Comparison of ENCODE assay signal across 8 cellular contexts in genomic region chr2:110858135-110858737, GRCh38.
DNase-seq lines count a peak whose midpoint lies in the region; ATAC-seq and TF ChIP-seq lines count a peak whose summit lies in the region.

No MANE protein-coding gene starts in this region.

- peaks cover 0 to 3% (median 0%) of the 10 kb centered on the region in 8 donors for H3K9me3 Mint-ChIP-seq in CD4-positive, alpha-beta memory T cell
- no peaks in the 10 kb centered on the region for H3K9me3 Mint-ChIP-seq in nephron progenitor cell

- H3K4me3 ChIP-seq in CD4-positive, alpha-beta memory T cell (ENCODE audit: low read length in 2 of 2): peak overlapping the region; percentile 36 to 37
- H3K4me3 ChIP-seq in Loucy (ENCODE audit: low read length, poor library complexity, severe bottlenecking) (peak overlapping the region; percentile 60), MG63 (no peak overlapping the region)

- H3K9ac ChIP-seq in Loucy (ENCODE audit: low read depth, low read length, poor library complexity, severe bottlenecking): peak overlapping the region; percentile 30

- POLR2A ChIA-PET in CD4-positive, alpha-beta memory T cell (lab: Charles Lee; ENCODE audit: partially characterized antibody): interaction anchor here (1.1 to 1.3 kb wide), 2 partner anchors 11 to 262 kb away, joined by 3 to 4 read pairs; partner anchors contain the start of gene BCL2L11

- no peaks in the 10 kb centered on the region for H3K9me3 ChIP-seq in CD4-positive, alpha-beta memory T cell (ENCODE audit: control insufficient read depth in 1 of 2, low read length in 2 of 2)
- H3K9me3 ChIP-seq in Loucy (ENCODE audit: insufficient read depth, low read depth, low read length): no peaks in the 10 kb centered on the region
- no peaks in the 10 kb centered on the region for H3K9me3 ChIP-seq in MG63

- H3K27ac Mint-ChIP-seq in CD4-positive, alpha-beta memory T cell: peak overlapping the region; percentile 41 to 94 (median 90)
- peak overlapping the region; percentile 14 for H3K27ac Mint-ChIP-seq in nephron progenitor cell

- ATAC-seq in GM21515 (IDR thresholded peaks at IDR 0.05; ENCODE audit: unreplicated experiment): peak; percentile 90

- H2AFZ ChIP-seq in Loucy (ENCODE audit: low read length): peak overlapping the region; percentile 44; the same call in 1 of the 2 replicates

- no peaks in the 10 kb centered on the region for H3K27me3 ChIP-seq in CD4-positive, alpha-beta memory T cell (ENCODE audit: insufficient read depth, low read length)
- H3K27me3 ChIP-seq in Loucy (ENCODE audit: insufficient read depth, low read length, poor library complexity, severe bottlenecking): no peaks in the 10 kb centered on the region
- H3K27me3 ChIP-seq in MG63: peaks cover 18% of the 10 kb centered on the region

- intact Hi-C loops in CD4-positive, alpha-beta memory T cell (cut with micrococcal nuclease): no loop called here

- H3K4me1 Mint-ChIP-seq in CD4-positive, alpha-beta memory T cell: peaks cover 30 to 49% (median 34%) of the 10 kb centered on the region in 4 donors
- peaks cover 45% of the 10 kb centered on the region for H3K4me1 Mint-ChIP-seq in nephron progenitor cell

- DNase-seq in CD4-positive, alpha-beta memory T cell: peak; percentile 75 to 84 (median 80)
- DNase-seq in activated T-helper 1 cell treated with Interleukin-2 at 50 U/mL for 16 hours (ENCODE audit: low read depth) (peak; percentile 29), nephron progenitor cell (no peak), MG63 (no peak), SW 1271 (lab: John Stamatoyannopoulos, UW) (no peak), DMS79 (lab: John Stamatoyannopoulos, UW) (no peak)

- no peaks in the 10 kb centered on the region for H4K20me1 ChIP-seq in Loucy (ENCODE audit: insufficient read depth, low read length, poor library complexity, severe bottlenecking)

- CTCF ChIA-PET in CD4-positive, alpha-beta memory T cell (lab: Charles Lee; ENCODE audit: partially characterized antibody): interaction anchor here (1.2 to 3.0 kb wide), 5 partner anchors 10 to 259 kb away, joined by 3 to 11 read pairs (median 4); no protein-coding TSS in a partner anchor

- TF ChIP-seq CTCF in Loucy (conservative IDR thresholded peaks at IDR 0.05; ENCODE audit: low read length): no peak
- TF ChIP-seq CTCF in nephron progenitor cell (IDR thresholded peaks at IDR 0.05): no peak

- peaks cover 3 to 6% of the 10 kb centered on the region in 2 donors for H3K27me3 Mint-ChIP-seq in CD4-positive, alpha-beta memory T cell
- peaks cover 12% of the 10 kb centered on the region for H3K27me3 Mint-ChIP-seq in nephron progenitor cell (ENCODE audit: low read depth, poor library complexity)

- H3K36me3 ChIP-seq in CD4-positive, alpha-beta memory T cell (ENCODE audit: insufficient read depth, low read length): no peaks in the 10 kb centered on the region
- H3K36me3 ChIP-seq in Loucy (ENCODE audit: insufficient read depth, low read length) (no peaks in the 10 kb centered on the region), MG63 (no peaks in the 10 kb centered on the region)

- peak overlapping the region; percentile 72 for H3K4me2 ChIP-seq in Loucy (ENCODE audit: low read depth, low read length, poor library complexity, severe bottlenecking)

- H3K36me3 Mint-ChIP-seq in CD4-positive, alpha-beta memory T cell: no peaks in the 10 kb centered on the region
- no peaks in the 10 kb centered on the region for H3K36me3 Mint-ChIP-seq in nephron progenitor cell (ENCODE audit: low read depth)

- H3K4me1 ChIP-seq in CD4-positive, alpha-beta memory T cell (ENCODE audit: insufficient read depth, low read length): peaks cover 46% of the 10 kb centered on the region
- peaks cover 53% of the 10 kb centered on the region for H3K4me1 ChIP-seq in Loucy (ENCODE audit: insufficient read depth, low read length, poor library complexity, severe bottlenecking)

- H3K4me3 Mint-ChIP-seq in CD4-positive, alpha-beta memory T cell: peak overlapping the region; percentile 16 to 77 (median 60)
- H3K4me3 Mint-ChIP-seq in nephron progenitor cell: no peak overlapping the region

- H3K79me2 ChIP-seq in Loucy (ENCODE audit: insufficient read depth, low read length): no peaks in the 10 kb centered on the region

- H3K9me2 ChIP-seq in Loucy (replicated peaks; ENCODE audit: low read depth, low read length): no peaks in the 10 kb centered on the region

- peak overlapping the region; percentile 39 for H3K27ac ChIP-seq in CD4-positive, alpha-beta memory T cell (ENCODE audit: low read depth, low read length)

- no peaks in the 10 kb centered on the region for H3F3A ChIP-seq in Loucy (ENCODE audit: low read depth)

Comparison
In these comparisons a context has a peak if more than half of its experiments do, and no peak if none do; other contexts are left out.
1. DNase-seq: peak in CD4-positive, alpha-beta memory T cell (5 of 5) and activated T-helper 1 cell treated with Interleukin-2 at 50 U/mL for 16 hours (single experiment); none in nephron progenitor cell (single experiment), MG63 (single experiment), SW 1271 (0 of 2) and DMS79 (single experiment).